ENCODE assay signal across 8 cellular contexts in genomic region chr14:93970967-93971634, GRCh38. TPM values are rescaled to one million over a fixed set of nuclear protein-coding genes. Genes with fewer than 3 reads are reported as not detected.
DNase-seq lines count a peak whose midpoint lies in the region; ATAC-seq and TF ChIP-seq lines count a peak whose summit lies in the region.

No MANE protein-coding gene starts in this region.

- no peaks in the 10 kb centered on the region for H3K27me3 ChIP-seq in fibroblast of lung (ENCODE audit: control insufficient read depth, insufficient read depth, low read length)

- peak overlapping the region; percentile 82 for H3K4me3 Mint-ChIP-seq in T-helper 1 cell treated with Interleukin-12 subunit alpha and Interleukin-12 subunit beta and Interleukin-4 antibody, amounts not matched to agents 30 μg/mL and 1 μg/mL, for 36 hours

- no peaks in the 10 kb centered on the region for H3K79me2 ChIP-seq in fibroblast of lung (ENCODE audit: control insufficient read depth, insufficient read depth, low read length)

- H3K4me1 ChIP-seq in fibroblast of lung (ENCODE audit: control insufficient read depth, extremely low read depth, insufficient read depth, low read length), result peaks cover 2% of the 10 kb centered on the region

- H3K27ac Mint-ChIP-seq in T-helper 1 cell treated with Interleukin-12 subunit alpha and Interleukin-12 subunit beta and Interleukin-4 antibody, amounts not matched to agents 30 μg/mL and 1 μg/mL, for 36 hours, result peak overlapping the region; percentile 95

- no peaks in the 10 kb centered on the region for H3K27me3 Mint-ChIP-seq in T-helper 1 cell treated with Interleukin-12 subunit alpha and Interleukin-12 subunit beta and Interleukin-4 antibody, amounts not matched to agents 30 μg/mL and 1 μg/mL, for 36 hours (ENCODE audit: low read depth)

- no peaks in the 10 kb centered on the region for H3K9me3 ChIP-seq in fibroblast of lung (ENCODE audit: control insufficient read depth, insufficient read depth, low read depth, low read length)

- H2AFZ ChIP-seq in fibroblast of lung (ENCODE audit: low read length), result peak overlapping the region; percentile 50

- no peak overlapping the region for H3K9ac ChIP-seq in fibroblast of lung (ENCODE audit: insufficient read depth, low read length)

- no peaks in the 10 kb centered on the region for H4K20me1 ChIP-seq in fibroblast of lung (ENCODE audit: control insufficient read depth, extremely low read depth, insufficient read depth, low read length)

- H3K9me3 Mint-ChIP-seq in T-helper 1 cell treated with Interleukin-12 subunit alpha and Interleukin-12 subunit beta and Interleukin-4 antibody, amounts not matched to agents 30 μg/mL and 1 μg/mL, for 36 hours, result peaks cover 1% of the 10 kb centered on the region

- DNase-seq in AG09309 (ENCODE audit: low read depth), result no peak
- no peak for DNase-seq in fibroblast of lung (ENCODE audit: low read depth in 2 of 2)
- DNase-seq in stimulated activated CD8-positive, alpha-beta memory T cell treated with anti-CD3 and anti-CD28 coated beads, Interleukin-4, amount 100 ng/mL, for 4 hours (ENCODE audit: low read depth in 2 of 2, low spot score in 1 of 2), result peak; percentile 33 to 37
- no peak for DNase-seq in NCI-H2227 (lab: John Stamatoyannopoulos, UW; ENCODE audit: unreplicated experiment)
- DNase-seq in omental fat pad (ENCODE audit: low spot score), result no peak

- no peak for TF ChIP-seq CTCF in AG09309 (IDR thresholded peaks at IDR 0.05; ENCODE audit: control insufficient read depth, insufficient read depth, low read depth, low read length, missing control alignments)
- TF ChIP-seq CTCF in fibroblast of lung (conservative IDR thresholded peaks at IDR 0.05 in 1 of 2, IDR thresholded peaks at IDR 0.05 in 1 of 2; ENCODE audit: low read depth in 1 of 2, low read length in 2 of 2), result no peak
- no peak for TF ChIP-seq CTCF in omental fat pad (IDR thresholded peaks at IDR 0.05)

- peak overlapping the region; percentile 8 for H3K4me3 ChIP-seq in AG09309 (ENCODE audit: control insufficient read depth, low read depth, low read length)
- peak overlapping the region; percentile 3 to 35 (median 27) for H3K4me3 ChIP-seq in fibroblast of lung (replicated peaks in 1 of 4; ENCODE audit: control extremely low read depth in 1 of 4, insufficient read depth in 1 of 4, low read depth in 3 of 4, low read length in 4 of 4)

- no peak overlapping the region for H3K27ac ChIP-seq in fibroblast of lung (ENCODE audit: insufficient read depth, low read length)

- H3K36me3 ChIP-seq in fibroblast of lung (ENCODE audit: control insufficient read depth, insufficient read depth, low read length), result no peaks in the 10 kb centered on the region

- H3K4me1 Mint-ChIP-seq in T-helper 1 cell treated with Interleukin-12 subunit alpha and Interleukin-12 subunit beta and Interleukin-4 antibody, amounts not matched to agents 30 μg/mL and 1 μg/mL, for 36 hours (ENCODE audit: low read depth), result peaks cover 66% of the 10 kb centered on the region

- ATAC-seq in GM18909 (IDR thresholded peaks at IDR 0.05; ENCODE audit: poor library complexity, unreplicated experiment) (peak; percentile 34), HG03135 (IDR thresholded peaks at IDR 0.05; ENCODE audit: unreplicated experiment) (peak; percentile 42), omental fat pad (ENCODE audit: low FRiP score) (no peak)

- peak overlapping the region; percentile 73 for H3K4me2 ChIP-seq in fibroblast of lung (ENCODE audit: extremely low read depth, insufficient read depth, low read length)

- H3K36me3 Mint-ChIP-seq in T-helper 1 cell treated with Interleukin-12 subunit alpha and Interleukin-12 subunit beta and Interleukin-4 antibody, amounts not matched to agents 30 μg/mL and 1 μg/mL, for 36 hours (ENCODE audit: low read depth), result peaks cover 23% of the 10 kb centered on the region

RNA-seq across cellular contexts. Expression of gene ASB2, which starts 5.3 kb away (rescaled TPM):
- 0.51 and 0.99 TPM in 2 replicates for total RNA-seq in fibroblast of lung
- 0.91 and 1.5 TPM in 2 replicates for polyA plus RNA-seq in fibroblast of lung
- 0.31 and 0.50 TPM in 2 replicates for polyA plus RNA-seq in fibroblast of lung (2012)
- not detected in 2 replicates for polyA minus RNA-seq in fibroblast of lung (ENCODE audit: low replicate concordance)
- total RNA-seq in omental fat pad, result 1 to 10 TPM in 1 of 4 donors, under 1 TPM in 3; 0.36 to 2.4 (median 0.56) TPM

RNA-seq across cellular contexts. Expression of gene CCDC197, which starts 26.0 kb away (rescaled TPM):
- total RNA-seq in fibroblast of lung (not detected in 2 replicates), omental fat pad (not detected)
- not detected in 2 replicates for polyA plus RNA-seq in fibroblast of lung
- polyA plus RNA-seq in fibroblast of lung (2012), result not detected in 2 replicates
- not detected in 2 replicates for polyA minus RNA-seq in fibroblast of lung (ENCODE audit: low replicate concordance)

RNA-seq across cellular contexts. Expression of gene FAM181A, which starts 44.0 kb away (rescaled TPM):
- total RNA-seq in fibroblast of lung (not detected in 2 replicates), omental fat pad (not detected)
- polyA plus RNA-seq in fibroblast of lung, result not detected in 2 replicates
- not detected in 2 replicates for polyA plus RNA-seq in fibroblast of lung (2012)
- polyA minus RNA-seq in fibroblast of lung (ENCODE audit: low replicate concordance), result not detected in 2 replicates

RNA-seq across cellular contexts. Expression of gene OTUB2, which starts 55.0 kb away (rescaled TPM):
- total RNA-seq in fibroblast of lung (1.5 and 2.3 TPM in 2 replicates), omental fat pad (1 to 10 TPM in 2 of 4 donors, under 1 TPM in 2; 0.47 to 1.7 (median 0.96) TPM)
- 1.3 and 1.4 TPM in 2 replicates for polyA plus RNA-seq in fibroblast of lung
- 0.86 and 0.96 TPM in 2 replicates for polyA plus RNA-seq in fibroblast of lung (2012)
- 2.6 and 4.3 TPM in 2 replicates for polyA minus RNA-seq in fibroblast of lung (ENCODE audit: low replicate concordance)

Comparison
In these comparisons a context has a peak if more than half of its experiments do, and no peak if none do; other contexts are left out.
1. DNase-seq: peak in stimulated activated CD8-positive, alpha-beta memory T cell treated with anti-CD3 and anti-CD28 coated beads, Interleukin-4, amount 100 ng/mL, for 4 hours (2 of 2); none in AG09309 (single experiment), fibroblast of lung (0 of 2), NCI-H2227 (single experiment) and omental fat pad (single experiment).